In the genomic region with DNA sequence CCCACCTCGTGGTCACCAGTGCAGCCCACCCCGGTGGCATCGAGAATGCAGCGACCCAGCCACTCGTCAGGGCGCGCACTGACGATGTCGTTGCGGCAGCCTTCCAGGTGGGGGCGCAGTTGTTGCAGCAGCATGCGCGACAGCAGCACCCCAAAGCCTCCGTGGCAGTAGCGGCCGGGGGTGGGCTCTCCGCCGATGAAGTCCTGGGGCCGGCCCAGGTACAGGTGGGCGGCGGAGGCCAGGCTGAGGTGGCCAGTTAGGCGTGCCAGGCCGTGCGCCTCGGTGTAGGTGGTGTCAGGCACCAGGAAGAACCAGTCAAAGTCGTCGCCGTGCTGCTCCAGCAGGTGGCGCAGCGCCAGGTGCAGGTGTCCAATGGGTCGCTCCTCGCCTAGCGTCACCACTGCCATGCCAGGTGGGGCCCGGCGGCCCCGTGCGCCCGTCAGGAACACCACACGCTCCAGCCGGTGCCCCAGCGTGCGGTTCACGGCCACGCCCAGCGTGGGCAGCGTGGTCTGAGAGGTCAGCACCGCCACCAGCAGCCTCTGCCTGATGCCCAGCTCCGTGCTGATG, we compare ENCODE assay signal across 8 cellular contexts. TPM values are rescaled to one million over a fixed set of nuclear protein-coding genes. Genes with fewer than 3 reads are reported as not detected.
A peak's percentile ranks its signal among the peaks of the same experiment; 100 is the strongest.
DNase-seq lines count a peak whose midpoint lies in the region; ATAC-seq, FAIRE-seq and TF ChIP-seq lines count a peak whose summit lies in the region.

No MANE protein-coding gene starts in this region.

- H2BK12ac ChIP-seq in H1 (ENCODE audit: low read depth, low read length) = no peak overlapping the region

- no peak overlapping the region for H2BK120ac ChIP-seq in H1 (replicated peaks; ENCODE audit: low read depth, low read length)

- peak; percentile 57 to 61 for TF ChIP-seq RAD21 in H1 (IDR thresholded peaks at IDR 0.05 in 1 of 2, conservative IDR thresholded peaks at IDR 0.05 in 1 of 2; ENCODE audit: low read depth in 2 of 2, low read length in 2 of 2)

- H3K4me2 ChIP-seq in H1 (ENCODE audit: insufficient read depth in 1 of 2, low read depth in 2 of 2, low read length in 2 of 2) = peak overlapping the region; percentile 62 to 90

- H4K20me1 ChIP-seq in H1 (replicated peaks in 1 of 2; ENCODE audit: control insufficient read depth in 1 of 2, insufficient read depth in 2 of 2, low read length in 2 of 2) = peaks cover 11 to 17% of the 10 kb centered on the region in 2 experiments

- no peak overlapping the region for H2AFZ ChIP-seq in H1 (ENCODE audit: low read length)

- DNase-seq in C1 segment of cervical spinal cord (lab: John Stamatoyannopoulos, UW) (peak; percentile 42 to 84 (median 69)), NCI-H82 (lab: John Stamatoyannopoulos, UW) (peak; percentile 92), H1 (ENCODE audit: low read depth in 1 of 2, low spot score in 2 of 2) (peak; percentile 86 to 98), mucosa of gallbladder (ENCODE audit: low spot score) (peak; percentile 90)
- peak; percentile 93 for DNase-seq in activated CD8-positive, alpha-beta memory T cell treated with anti-CD3 and anti-CD28 coated beads for 24 hours
- peak; percentile 60 to 70 for DNase-seq in stimulated activated CD8-positive, alpha-beta memory T cell treated with anti-CD3 and anti-CD28 coated beads, Interleukin-7, amount 100 ng/mL, for 1 hour (ENCODE audit: low read depth in 2 of 2)

- no peak overlapping the region for H3K18ac ChIP-seq in H1 (ENCODE audit: extremely low read depth, low read length)

- no peak overlapping the region; the same call in 1 of the 2 replicates for H2BK5ac ChIP-seq in H1 (ENCODE audit: low read depth, low read length)

- no peak overlapping the region; the same call in 1 of the 2 replicates for H2BK15ac ChIP-seq in H1 (ENCODE audit: low read length)

- H3K36me3 ChIP-seq in H1 (ENCODE audit: control insufficient read depth in 2 of 4, insufficient read depth in 4 of 4, low read length in 3 of 4) = peaks cover 4 to 22% (median 12%) of the 10 kb centered on the region in 4 experiments; a peak in 6 of 8 replicates

- no peak overlapping the region for H2AK5ac ChIP-seq in H1 (ENCODE audit: low read depth, low read length)

- H3K14ac ChIP-seq in H1 (ENCODE audit: insufficient read length) = no peak overlapping the region

- no peak overlapping the region for H3K23ac ChIP-seq in H1 (ENCODE audit: insufficient read length)

- peak in 2 of 3 experiments; percentile 80 to 81; a peak in 3 of 4 replicates for TF ChIP-seq CTCF in H1 (IDR thresholded peaks at IDR 0.05; ENCODE audit: control extremely low read depth in 1 of 3, insufficient read depth in 1 of 3, low read depth in 1 of 3, low read length in 3 of 3)

- POLR2A ChIA-PET in H1 (lab: Charles Lee; ENCODE audit: partially characterized antibody) = interaction anchor here (0.6 to 5.4 kb wide), 11 partner anchors 10 to 154 kb away, joined by 3 to 23 read pairs (median 5); a partner anchor contains a TSS

- peaks cover 0 to 4% (median 0%) of the 10 kb centered on the region in 4 experiments; a peak in 2 of 7 replicates for H3K27me3 ChIP-seq in H1 (replicated peaks in 1 of 4; ENCODE audit: control insufficient read depth in 3 of 4, extremely low read depth in 1 of 4, insufficient read depth in 3 of 4, low read length in 3 of 4)

- no peak overlapping the region for H2BK20ac ChIP-seq in H1 (ENCODE audit: low read length)

- CTCF ChIA-PET in H1 (lab: Charles Lee; ENCODE audit: partially characterized antibody) = interaction anchor here (0.6 to 113.1 kb wide), 47 partner anchors 8 to 871 kb away, joined by 3 to 7248 read pairs (median 6); a partner anchor contains a TSS

- peaks cover 5 to 28% (median 19%) of the 10 kb centered on the region in 4 experiments for H3K4me1 ChIP-seq in H1 (replicated peaks in 1 of 4; ENCODE audit: control insufficient read depth in 3 of 4, insufficient read depth in 4 of 4, low read length in 3 of 4)

- peak overlapping the region; percentile 38 for H4K5ac ChIP-seq in H1 (ENCODE audit: insufficient read length, low read depth, low read length)

- H3K4me3 ChIP-seq in H1 (ENCODE audit: extremely low read depth in 1 of 4, insufficient read depth in 2 of 4, low read depth in 3 of 4, low read length in 4 of 4) = peak overlapping the region; percentile 4 to 90 (median 46); a peak in 5 of 8 replicates

- no peak overlapping the region for H4K8ac ChIP-seq in H1 (ENCODE audit: extremely low read depth, insufficient read depth, low read length)

- 11% methylated on average over 45 of the region's 48 CpGs; no CpG with 5 or more reads in 1 of the 2 experiments for WGBS in H1 (ENCODE audit: extremely low coverage in 1 of 2, insufficient coverage in 1 of 2, insufficient read length in 1 of 2, insufficient replicate concordance in 2 of 2, low coverage in 1 of 2, low lambda C conversion rate in 2 of 2, missing lambda C conversion rate in 1 of 2), 2 experiments

- no peak overlapping the region for H3K27ac ChIP-seq in H1 (ENCODE audit: low read depth, low read length)

- TF ChIP-seq POLR2A in H1 (IDR thresholded peaks at IDR 0.05; ENCODE audit: control extremely low read depth in 1 of 2, low read depth in 2 of 2, low read length in 2 of 2) = no peak

- no peak overlapping the region for H3K9ac ChIP-seq in H1 (replicated peaks in 1 of 4; ENCODE audit: extremely low read depth in 1 of 4, low read depth in 3 of 4, low read length in 3 of 4)

- no peak for FAIRE-seq in H1 (lab: Jason Lieb, UNC)

- peaks cover 14% of the 10 kb centered on the region; the same call in 1 of the 2 replicates for H3K23me2 ChIP-seq in H1 (ENCODE audit: low read depth, low read length)

- peaks cover 0 to 6% of the 10 kb centered on the region in 2 experiments; a peak in 1 of 4 replicates for H3K79me2 ChIP-seq in H1 (ENCODE audit: control insufficient read depth in 1 of 2, insufficient read depth in 2 of 2, low read length in 2 of 2)

- H3K79me1 ChIP-seq in H1 (ENCODE audit: low read depth, low read length) = peaks cover 4% of the 10 kb centered on the region; the same call in 1 of the 2 replicates

- no peak overlapping the region for H3K56ac ChIP-seq in H1 (replicated peaks; ENCODE audit: insufficient read length, low read depth, low read length)

- peak; percentile 40 for ATAC-seq in GM19372 (IDR thresholded peaks at IDR 0.05; ENCODE audit: low read depth, unreplicated experiment)
- peak; percentile 46 for ATAC-seq in HG03469 (IDR thresholded peaks at IDR 0.05; ENCODE audit: unreplicated experiment)

- H4K91ac ChIP-seq in H1 (replicated peaks; ENCODE audit: insufficient read length, low read length) = no peak overlapping the region

- no peak for TF ChIP-seq EP300 in H1 (IDR thresholded peaks at IDR 0.05; ENCODE audit: borderline replicate concordance in 1 of 2, low read depth in 2 of 2, low read length in 2 of 2)

- H3K9me3 ChIP-seq in H1 (ENCODE audit: insufficient read depth in 2 of 2, low read depth in 1 of 2, low read length in 1 of 2) = no peaks in the 10 kb centered on the region

- H3K4ac ChIP-seq in H1 (replicated peaks; ENCODE audit: insufficient read length, low read depth, low read length) = no peak overlapping the region

RNA-seq across cellular contexts. Expression of a gene that starts 1.9 kb away (rescaled TPM):
- total RNA-seq in H1 (2021; fragmentation: NEBNext Ultra II Directional; extraction: Animal tissue kit (Norgen Biotek cat#: 25700)) = 62.9 and 68.1 TPM in 2 replicates
- 67.3 and 103 TPM in 2 replicates for polyA plus RNA-seq in H1 (2011; rRNA removed)
- polyA plus RNA-seq in H1 (2011; cell fraction: cytosol; rRNA removed) = 61.7 TPM
- 76.8 TPM for polyA plus RNA-seq in H1 (2011; cell fraction: nucleus; rRNA removed)
- 33.7 to 59.5 TPM (median 55.7 TPM) in 4 replicates for polyA plus RNA-seq in H1 (2012, experiment 1 of 2)
- polyA plus RNA-seq in H1 (2012, experiment 2 of 2) = 62.7 TPM
- 107 TPM for polyA plus RNA-seq in H1 (2013, experiment 1 of 2)
- 107 TPM for polyA plus RNA-seq in H1 (2013, experiment 2 of 2)
- polyA minus RNA-seq in H1 (2011; rRNA and poly(A)+ RNA removed) = 17.3 and 20.9 TPM in 2 replicates
- 62.2 TPM for polyA minus RNA-seq in H1 (2011; cell fraction: cytosol; rRNA and poly(A)+ RNA removed)
- polyA minus RNA-seq in H1 (2011; cell fraction: nucleus; rRNA and poly(A)+ RNA removed) = 38.8 TPM
- 103 TPM for total RNA-seq in mucosa of gallbladder

RNA-seq across cellular contexts. Expression of a gene that starts 2.1 kb away (rescaled TPM):
- 10.2 and 11.0 TPM in 2 replicates for total RNA-seq in H1 (2021; fragmentation: NEBNext Ultra II Directional; extraction: Animal tissue kit (Norgen Biotek cat#: 25700))
- 10.4 and 15.4 TPM in 2 replicates for polyA plus RNA-seq in H1 (2011; rRNA removed)
- 10.0 TPM for polyA plus RNA-seq in H1 (2011; cell fraction: cytosol; rRNA removed)
- 19.0 TPM for polyA plus RNA-seq in H1 (2011; cell fraction: nucleus; rRNA removed)
- polyA plus RNA-seq in H1 (2012, experiment 1 of 2) = 7.6 to 11.7 TPM (median 9.4 TPM) in 4 replicates
- polyA plus RNA-seq in H1 (2012, experiment 2 of 2) = 13.6 TPM
- polyA plus RNA-seq in H1 (2013, experiment 1 of 2) = 8.4 TPM
- 8.2 TPM for polyA plus RNA-seq in H1 (2013, experiment 2 of 2)
- polyA minus RNA-seq in H1 (2011; rRNA and poly(A)+ RNA removed) = 4.3 and 6.1 TPM in 2 replicates
- polyA minus RNA-seq in H1 (2011; cell fraction: cytosol; rRNA and poly(A)+ RNA removed) = 7.5 TPM
- polyA minus RNA-seq in H1 (2011; cell fraction: nucleus; rRNA and poly(A)+ RNA removed) = 5.6 TPM
- 4.4 TPM for total RNA-seq in mucosa of gallbladder

RNA-seq across cellular contexts. Expression of a gene that starts 27.4 kb away (rescaled TPM):
- total RNA-seq in H1 (2021; fragmentation: NEBNext Ultra II Directional; extraction: Animal tissue kit (Norgen Biotek cat#: 25700)) = 0.19 and 0.22 TPM in 2 replicates
- 0.12 and 0.30 TPM in 2 replicates for polyA plus RNA-seq in H1 (2011; rRNA removed)
- polyA plus RNA-seq in H1 (2011; cell fraction: cytosol; rRNA removed) = 0.18 TPM
- 0.96 TPM for polyA plus RNA-seq in H1 (2011; cell fraction: nucleus; rRNA removed)
- polyA plus RNA-seq in H1 (2012, experiment 1 of 2) = 0.11 to 0.42 TPM (median 0.36 TPM) in 3 of 4 replicates, not detected in the other
- polyA plus RNA-seq in H1 (2012, experiment 2 of 2) = 0.05 TPM
- polyA plus RNA-seq in H1 (2013, experiment 1 of 2) = 0.06 TPM
- 0.13 TPM for polyA plus RNA-seq in H1 (2013, experiment 2 of 2)
- 0.12 and 0.22 TPM in 2 replicates for polyA minus RNA-seq in H1 (2011; rRNA and poly(A)+ RNA removed)
- not detected for polyA minus RNA-seq in H1 (2011; cell fraction: cytosol; rRNA and poly(A)+ RNA removed)
- 0.50 TPM for polyA minus RNA-seq in H1 (2011; cell fraction: nucleus; rRNA and poly(A)+ RNA removed)
- not detected for total RNA-seq in mucosa of gallbladder

RNA-seq across cellular contexts. Expression of a gene that starts 29.6 kb away (rescaled TPM):
- 127 and 135 TPM in 2 replicates for total RNA-seq in H1 (2021; fragmentation: NEBNext Ultra II Directional; extraction: Animal tissue kit (Norgen Biotek cat#: 25700))
- 116 and 205 TPM in 2 replicates for polyA plus RNA-seq in H1 (2011; rRNA removed)
- 171 TPM for polyA plus RNA-seq in H1 (2011; cell fraction: cytosol; rRNA removed)
- 776 TPM for polyA plus RNA-seq in H1 (2011; cell fraction: nucleus; rRNA removed)
- polyA plus RNA-seq in H1 (2012, experiment 1 of 2) = 105 to 168 TPM (median 164 TPM) in 4 replicates
- polyA plus RNA-seq in H1 (2012, experiment 2 of 2) = 108 TPM
- 76.8 TPM for polyA plus RNA-seq in H1 (2013, experiment 1 of 2)
- polyA plus RNA-seq in H1 (2013, experiment 2 of 2) = 67.6 TPM
- polyA minus RNA-seq in H1 (2011; rRNA and poly(A)+ RNA removed) = 64.9 and 94.5 TPM in 2 replicates
- 91.4 TPM for polyA minus RNA-seq in H1 (2011; cell fraction: cytosol; rRNA and poly(A)+ RNA removed)
- polyA minus RNA-seq in H1 (2011; cell fraction: nucleus; rRNA and poly(A)+ RNA removed) = 160 TPM
- total RNA-seq in mucosa of gallbladder = 57.8 TPM

RNA-seq across cellular contexts. Expression of a gene that starts 30.4 kb away (rescaled TPM):
- total RNA-seq in H1 (2021; fragmentation: NEBNext Ultra II Directional; extraction: Animal tissue kit (Norgen Biotek cat#: 25700)) = 0.65 and 0.73 TPM in 2 replicates
- polyA plus RNA-seq in H1 (2011; rRNA removed) = 2.7 and 4.3 TPM in 2 replicates
- polyA plus RNA-seq in H1 (2011; cell fraction: cytosol; rRNA removed) = 3.2 TPM
- 11.1 TPM for polyA plus RNA-seq in H1 (2011; cell fraction: nucleus; rRNA removed)
- polyA plus RNA-seq in H1 (2012, experiment 1 of 2) = 0.77 to 3.2 TPM (median 2.1 TPM) in 4 replicates
- polyA plus RNA-seq in H1 (2012, experiment 2 of 2) = 0.54 TPM
- polyA plus RNA-seq in H1 (2013, experiment 1 of 2) = 0.61 TPM
- polyA plus RNA-seq in H1 (2013, experiment 2 of 2) = 0.57 TPM
- polyA minus RNA-seq in H1 (2011; rRNA and poly(A)+ RNA removed) = 0.22 and 0.41 TPM in 2 replicates
- polyA minus RNA-seq in H1 (2011; cell fraction: cytosol; rRNA and poly(A)+ RNA removed) = not detected
- polyA minus RNA-seq in H1 (2011; cell fraction: nucleus; rRNA and poly(A)+ RNA removed) = 1.1 TPM
- total RNA-seq in mucosa of gallbladder = 0.37 TPM
